In the genomic region with DNA sequence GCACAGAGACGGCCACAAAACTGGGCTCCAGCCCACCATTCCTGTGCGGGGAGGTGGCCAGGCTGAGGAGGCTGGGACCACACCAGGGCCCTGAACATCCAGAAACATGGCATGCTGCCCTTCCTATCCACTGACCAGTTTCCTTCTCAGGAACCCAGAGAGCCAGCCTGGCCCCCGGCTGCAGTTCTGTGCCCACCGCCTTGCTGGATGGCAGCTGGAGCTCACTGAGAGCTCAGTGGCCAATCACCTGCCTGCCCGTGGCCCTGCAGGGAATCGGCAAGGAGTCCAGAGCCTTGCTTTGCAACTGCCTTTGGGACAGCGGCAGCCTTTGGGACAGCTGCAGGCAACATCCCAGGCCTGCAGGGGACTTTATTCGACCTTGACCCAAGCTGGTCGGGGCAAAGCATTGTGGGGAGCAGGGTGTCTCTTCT, we compare ENCODE assay signal across 1 cellular context.
TF ChIP-seq lines count a peak whose summit lies in the region.

No MANE protein-coding gene starts in this region.

TF ChIP-seq in H1, 55 proteins besides CTCF, POLR2A, EP300 and RAD21 (continued from another document):
- no peak for TF ChIP-seq EGR1 (IDR thresholded peaks at IDR 0.05; ENCODE audit: borderline replicate concordance, low read depth, low read length)
- TF ChIP-seq SUZ12 (IDR thresholded peaks at IDR 0.05; ENCODE audit: low read length), result no peak
- TF ChIP-seq SP2 (IDR thresholded peaks at IDR 0.05; ENCODE audit: low read length), result no peak
- TF ChIP-seq JUN (IDR thresholded peaks at IDR 0.05; ENCODE audit: low read depth, low read length), result no peak
- TF ChIP-seq RXRA (IDR thresholded peaks at IDR 0.05; ENCODE audit: insufficient read depth, low read depth, low read length), result no peak
- no peak for TF ChIP-seq KDM4A (IDR thresholded peaks at IDR 0.05; ENCODE audit: low read depth, low read length, severe bottlenecking)
- TF ChIP-seq, protein P1, sequence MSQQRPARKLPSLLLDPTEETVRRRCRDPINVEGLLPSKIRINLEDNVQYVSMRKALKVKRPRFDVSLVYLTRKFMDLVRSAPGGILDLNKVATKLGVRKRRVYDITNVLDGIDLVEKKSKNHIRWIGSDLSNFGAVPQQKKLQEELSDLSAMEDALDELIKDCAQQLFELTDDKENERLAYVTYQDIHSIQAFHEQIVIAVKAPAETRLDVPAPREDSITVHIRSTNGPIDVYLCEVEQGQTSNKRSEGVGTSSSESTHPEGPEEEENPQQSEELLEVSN (IDR thresholded peaks at IDR 0.05), result no peak
- TF ChIP-seq EZH2 (IDR thresholded peaks at IDR 0.05; ENCODE audit: low read depth, low read length, severe bottlenecking), result no peak
